In genomic region chr13:51734786-51735185, GRCh38 we compare ENCODE assay signal across 13 cellular contexts.
"Had no signal": no experiment of that assay in that cellular context is flagged by ENCODE, and none has a peak within 500 bp of the region (broad histone marks: within the 10 kb centered on the region; RNA-seq: fewer than 3 reads in every experiment).

No MANE protein-coding gene starts in this region.

- H2AFZ ChIP-seq: neural progenitor cell had no signal

- H3K27ac ChIP-seq: heart left ventricle, neural progenitor cell, pancreas, uterus had no signal

- H3K36me3 ChIP-seq: neural progenitor cell, uterus had no signal

- H3K27me3 ChIP-seq: esophagus squamous epithelium, foreskin keratinocyte, heart left ventricle, neural progenitor cell, pancreas, uterus had no signal

- H3K9me3 ChIP-seq: esophagus squamous epithelium, heart left ventricle, pancreas, uterus had no signal

- DNase-seq: activated CD4-positive, CD25-positive, alpha-beta regulatory T cell; activated naive CD4-positive, alpha-beta T cell treated with anti-CD3 and anti-CD28 coated beads, Interleukin-2, amount 50 U/mL, for 16 hours; amniotic stem cell; esophagus squamous epithelium; foreskin keratinocyte; heart left ventricle; left ventricle myocardium superior; pancreas; stimulated activated CD4-positive, alpha-beta T cell treated with anti-CD3 and anti-CD28 coated beads, Interleukin-4, amount 100 ng/mL, for 4 hours; stimulated activated naive CD8-positive, alpha-beta T cell treated with anti-CD3 and anti-CD28 coated beads, Interleukin-15, amount 100 ng/mL, for 72 hours; T-helper 17 cell; uterus had no signal

- H3K9ac ChIP-seq: neural progenitor cell had no signal

- H3K4me2 ChIP-seq: neural progenitor cell had no signal

- ATAC-seq: foreskin keratinocyte; heart left ventricle; left ventricle myocardium superior; pancreas; stimulated activated naive CD8-positive, alpha-beta T cell treated with anti-CD3 and anti-CD28 coated beads, Interleukin-15, amount 100 ng/mL, for 72 hours; T-helper 17 cell had no signal

- H3K4me1 ChIP-seq: neural progenitor cell had no signal

- H3K4me3 ChIP-seq: esophagus squamous epithelium, heart left ventricle, neural progenitor cell, pancreas, uterus had no signal
